Comparison of ENCODE assay signal across 8 cellular contexts in genomic region chr6:34696189-34696738, GRCh38. TPM values are rescaled to one million over a fixed set of nuclear protein-coding genes. Genes with fewer than 3 reads are reported as not detected.
DNase-seq lines count a peak whose midpoint lies in the region; ATAC-seq and TF ChIP-seq lines count a peak whose summit lies in the region.

No MANE protein-coding gene starts in this region.

- H3K4me1 ChIP-seq in gastrocnemius medialis, result peaks cover 36 to 37% of the 10 kb centered on the region in 2 donors

- ATAC-seq in GM21423 (IDR thresholded peaks at IDR 0.05; ENCODE audit: unreplicated experiment), result peak; percentile 31
- peak; percentile 43 to 54 for ATAC-seq in gastrocnemius medialis

- TF ChIP-seq CTCF in gastrocnemius medialis (IDR thresholded peaks at IDR 0.05 in 4 of 5, conservative IDR thresholded peaks at IDR 0.05 in 1 of 5), result no peak
- no peak for TF ChIP-seq CTCF in GM13977 (IDR thresholded peaks at IDR 0.05; ENCODE audit: extremely low read depth, insufficient read depth, missing control alignments)

- peak; percentile 61 for DNase-seq in Daoy (ENCODE audit: low read depth)
- DNase-seq in HT-29 (ENCODE audit: low spot score), result peak; percentile 59
- peak; percentile 22 for DNase-seq in amniotic epithelial cell (ENCODE audit: low read depth)
- DNase-seq in gastrocnemius medialis, result peak; percentile 16 to 53
- DNase-seq in GM13977 (ENCODE audit: low spot score), result no peak
- no peak for DNase-seq in putamen (ENCODE audit: low spot score)

- H3K27me3 ChIP-seq in gastrocnemius medialis, result no peaks in the 10 kb centered on the region

- H3K27ac ChIP-seq in gastrocnemius medialis, result peak overlapping the region; percentile 99 to 100 (median 100)

- H3K36me3 ChIP-seq in gastrocnemius medialis, result no peaks in the 10 kb centered on the region

- in situ Hi-C loops in gastrocnemius medialis (cut with MboI; ENCODE audit: low sequenced_read_pairs in 4 of 4), result no loop called here
- in situ Hi-C loops in GM13977 (cut with MboI; ENCODE audit: low pct_unique_long_range_greater_than_20kb, low sequenced_read_pairs, unreplicated experiment), result no loop called here

- no peaks in the 10 kb centered on the region for H3K9me3 ChIP-seq in gastrocnemius medialis

- intact Hi-C loops in gastrocnemius medialis (cut with DNase I; ENCODE audit: low total_unique reads), result loop anchor here (1.0 to 5.0 kb wide), 4 partner anchors 61 to 191 kb away; partner anchors contain the start of genes ANKS1A, SNRPC and TAF11

- H3K4me3 ChIP-seq in iPS-11a (ENCODE audit: low read depth, low read length) (peak overlapping the region; percentile 94), gastrocnemius medialis (peak overlapping the region; percentile 79 to 100 (median 95))

- no peak for TF ChIP-seq POLR2A in gastrocnemius medialis (IDR thresholded peaks at IDR 0.05)

RNA-seq across cellular contexts. Expression of gene ILRUN, which starts 0.3 kb away (rescaled TPM):
- 29.5 and 35.8 TPM in 2 replicates for total RNA-seq in Daoy (2014; rRNA removed; shearing (Covaris generic))
- total RNA-seq in HT-29 (2014; rRNA removed; shearing (Covaris generic)), result 47.7 and 50.7 TPM in 2 replicates
- 100 to 1,000 TPM; 136 to 252 (median 169) TPM for total RNA-seq in gastrocnemius medialis

Comparison
In these comparisons a context has a peak if more than half of its experiments do, and no peak if none do; other contexts are left out.
1. DNase-seq: peak in Daoy (single experiment), HT-29 (single experiment), amniotic epithelial cell (single experiment) and gastrocnemius medialis (2 of 2); none in GM13977 (single experiment) and putamen (single experiment).